1 cellular context compared by ENCODE assay signal in genomic region chr1:54542120-54542961, GRCh38.
A peak's percentile ranks its signal among the peaks of the same experiment; 100 is the strongest.
TF ChIP-seq lines count a peak whose summit lies in the region.

No MANE protein-coding gene starts in this region.

TF ChIP-seq in HEK293, 187 proteins besides CTCF, POLR2A, EP300 and RAD21 (continued from another document and continues in another):
- TF ChIP-seq PRDM4 (tag by site-specific recombination; IDR thresholded peaks at IDR 0.05) (no peak), ZNF324 (tag by site-specific recombination; IDR thresholded peaks at IDR 0.05) (0 out of 2 replicates have a peak, but pooled peaks have one; percentile 25), ZNF48 (tag by site-specific recombination; IDR thresholded peaks at IDR 0.05) (no peak), ZBTB17 (tag by site-specific recombination; IDR thresholded peaks at IDR 0.05) (peak; percentile 74), OVOL3 (tag by site-specific recombination; IDR thresholded peaks at IDR 0.05) (no peak), ZSCAN5A (tag by site-specific recombination; IDR thresholded peaks at IDR 0.05) (peak; percentile 24; the same call in 1 of the 2 replicates), ZNF394 (tag by site-specific recombination; IDR thresholded peaks at IDR 0.05; ENCODE audit: borderline replicate concordance) (no peak; the same call in 1 of the 2 replicates), ZBTB26 (tag by site-specific recombination; optimal IDR thresholded peaks at IDR 0.05) (peak; percentile 78), KLF8 (tag by site-specific recombination; IDR thresholded peaks at IDR 0.05) (peak; percentile 34; the same call in 1 of the 2 replicates), ZNF449 (tag by site-specific recombination; IDR thresholded peaks at IDR 0.05) (peak; percentile 87; the same call in 1 of the 2 replicates), BCL11A (tag by site-specific recombination; IDR thresholded peaks at IDR 0.05; ENCODE audit: low read depth) (no peak), ZNF645 (tag by site-specific recombination; IDR thresholded peaks at IDR 0.05) (no peak), SP2 (tag by site-specific recombination; IDR thresholded peaks at IDR 0.05) (peak; percentile 70), ZNF239 (tag by site-specific recombination; IDR thresholded peaks at IDR 0.05) (no peak), ZNF596 (tag by site-specific recombination; IDR thresholded peaks at IDR 0.05) (0 out of 2 replicates have a peak, but pooled peaks have one; percentile 21), REST (tag by site-specific recombination; IDR thresholded peaks at IDR 0.05) (no peak), ZSCAN30 (tag by site-specific recombination; IDR thresholded peaks at IDR 0.05) (peak; percentile 3; the same call in 1 of the 2 replicates), FEZF1 (tag by site-specific recombination; IDR thresholded peaks at IDR 0.05) (no peak), ZNF302 (tag by site-specific recombination; IDR thresholded peaks at IDR 0.05; ENCODE audit: low read depth) (no peak), HOXD13 (CRISPR knock-in tag; IDR thresholded peaks at IDR 0.05; ENCODE audit: borderline replicate concordance) (no peak), ATF2 (tag by site-specific recombination; IDR thresholded peaks at IDR 0.05; ENCODE audit: low read depth) (no peak), ZNF837 (tag by site-specific recombination; IDR thresholded peaks at IDR 0.05) (no peak), ZNF501 (tag by site-specific recombination; IDR thresholded peaks at IDR 0.05) (0 out of 2 replicates have a peak, but pooled peaks have one; percentile 71), MZF1 (tag by site-specific recombination; IDR thresholded peaks at IDR 0.05; ENCODE audit: borderline replicate concordance) (peak; percentile 92; the same call in 1 of the 2 replicates), ZNF423 (tag by site-specific recombination; IDR thresholded peaks at IDR 0.05) (0 out of 2 replicates have a peak, but pooled peaks have one; percentile 31), INSM2 (tag by site-specific recombination; IDR thresholded peaks at IDR 0.05) (no peak), ZNF18 (tag by site-specific recombination; IDR thresholded peaks at IDR 0.05) (no peak), ZBTB8A (tag by site-specific recombination; IDR thresholded peaks at IDR 0.05) (peak; percentile 98), ZBTB20 (tag by site-specific recombination; IDR thresholded peaks at IDR 0.05) (peak; percentile 88), SP3 (tag by site-specific recombination; IDR thresholded peaks at IDR 0.05) (peak; percentile 81), ZNF354C (tag by site-specific recombination; IDR thresholded peaks at IDR 0.05; ENCODE audit: borderline replicate concordance, low read depth) (no peak), ZNF610 (tag by site-specific recombination; IDR thresholded peaks at IDR 0.05; ENCODE audit: borderline replicate concordance) (no peak), ZNF677 (tag by site-specific recombination; IDR thresholded peaks at IDR 0.05) (no peak), ZNF549 (tag by site-specific recombination; IDR thresholded peaks at IDR 0.05) (no peak), ZNF626 (tag by site-specific recombination; IDR thresholded peaks at IDR 0.05) (no peak), ZNF701 (tag by site-specific recombination; IDR thresholded peaks at IDR 0.05) (no peak), REPIN1 (tag by site-specific recombination; IDR thresholded peaks at IDR 0.05; ENCODE audit: low read depth) (0 out of 2 replicates have a peak, but pooled peaks have one; percentile 10), ZNF398 (tag by site-specific recombination; IDR thresholded peaks at IDR 0.05) (peak; percentile 47; the same call in 1 of the 2 replicates), ZNF174 (tag by site-specific recombination; IDR thresholded peaks at IDR 0.05) (no peak), ZNF350 (tag by site-specific recombination; IDR thresholded peaks at IDR 0.05) (no peak), ELK4 (IDR thresholded peaks at IDR 0.05; ENCODE audit: borderline replicate concordance, low read depth, low read length) (no peak), TRIM28 (IDR thresholded peaks at IDR 0.05; ENCODE audit: borderline replicate concordance, low read length) (0 out of 2 replicates have a peak, but pooled peaks have one; percentile 12)
